8 cellular contexts compared by ENCODE assay signal in the genomic region with DNA sequence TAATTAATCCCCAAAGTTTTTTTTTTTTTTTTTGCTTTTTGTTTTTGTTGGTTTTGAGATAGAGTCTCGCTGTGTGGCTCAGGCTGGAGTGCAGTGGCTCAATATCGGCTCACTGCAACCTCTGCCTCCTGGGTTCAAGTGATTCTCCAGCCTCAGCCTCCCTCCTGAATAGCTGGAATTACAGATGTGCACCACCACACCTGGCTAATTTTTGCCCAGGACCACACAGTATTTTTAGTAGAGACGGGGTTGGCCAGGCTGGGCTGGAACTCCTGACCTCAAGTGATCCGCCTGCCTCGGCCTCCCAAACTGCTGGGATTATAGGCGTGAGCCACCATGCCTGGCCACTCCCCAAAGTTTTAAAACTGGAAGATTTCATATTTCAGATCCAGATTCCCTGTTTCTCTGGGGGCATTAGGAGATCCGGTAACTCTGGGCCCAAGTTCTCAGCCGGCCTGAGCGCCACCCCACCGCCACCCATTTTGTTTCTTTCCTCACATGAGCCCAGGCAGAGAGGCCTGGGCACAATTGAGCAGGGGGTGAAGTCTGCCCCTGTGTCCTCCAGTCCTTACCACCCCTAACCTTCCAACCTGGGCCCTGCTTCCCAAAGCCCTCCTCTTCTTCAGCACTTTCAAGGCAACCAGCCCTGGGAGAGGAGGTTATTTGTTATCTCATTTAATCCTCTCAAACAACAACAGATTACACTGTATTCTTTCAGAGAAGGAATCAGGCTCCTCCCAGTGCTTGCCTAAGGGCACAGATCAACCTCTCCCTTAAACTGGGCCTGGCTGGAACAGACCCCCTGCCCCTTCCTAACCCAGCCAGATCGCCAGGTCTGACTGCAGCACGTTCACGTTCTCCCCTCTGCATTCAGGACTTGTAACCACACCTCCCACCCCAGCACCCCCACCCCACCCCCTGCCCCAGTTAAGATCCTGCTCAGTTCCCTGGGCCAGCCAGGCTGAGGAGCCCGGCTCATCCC. TPM values are rescaled to one million over a fixed set of nuclear protein-coding genes. Genes with fewer than 3 reads are reported as not detected.
DNase-seq lines count a peak whose midpoint lies in the region; ATAC-seq and TF ChIP-seq lines count a peak whose summit lies in the region.

No MANE protein-coding gene starts in this region.

- WGBS in esophagus squamous epithelium, 2 donors, result 72 to 75% methylated on average over 12 to 13 of the region's 14 CpGs
- WGBS in psoas muscle, 3 donors, result 86 to 92% (median 87%) methylated on average over 14 of the region's 14 CpGs
- WGBS in aorta, 2 donors, result 88 to 89% methylated on average over 14 of the region's 14 CpGs

- H3K4me3 ChIP-seq in CD4-positive, alpha-beta memory T cell (ENCODE audit: low read length in 2 of 2), result no peak overlapping the region
- H3K4me3 ChIP-seq in Peyer's patch, result peak overlapping the region in 1 of 4 donors; percentile 62
- H3K4me3 ChIP-seq in esophagus squamous epithelium, result peak overlapping the region in 1 of 4 donors; percentile 89
- no peak overlapping the region for H3K4me3 ChIP-seq in psoas muscle
- H3K4me3 ChIP-seq in aorta (ENCODE audit: low read length in 2 of 2), result no peak overlapping the region

- H3K9me3 ChIP-seq in CD4-positive, alpha-beta memory T cell (ENCODE audit: control insufficient read depth in 1 of 2, low read length in 2 of 2), result no peaks in the 10 kb centered on the region
- H3K9me3 ChIP-seq in Peyer's patch (no peaks in the 10 kb centered on the region), esophagus squamous epithelium (no peaks in the 10 kb centered on the region), psoas muscle (no peaks in the 10 kb centered on the region), aorta (ENCODE audit: control insufficient read depth, low read length) (no peaks in the 10 kb centered on the region)

- H3K36me3 ChIP-seq in CD4-positive, alpha-beta memory T cell (ENCODE audit: insufficient read depth, low read length), result no peaks in the 10 kb centered on the region
- no peaks in the 10 kb centered on the region for H3K36me3 ChIP-seq in Peyer's patch
- H3K36me3 ChIP-seq in esophagus squamous epithelium, result peaks cover 0 to under 1% (median 0%) of the 10 kb centered on the region in 3 donors
- H3K36me3 ChIP-seq in psoas muscle (ENCODE audit: insufficient read depth in 1 of 2, low read depth in 1 of 2), result no peaks in the 10 kb centered on the region
- H3K36me3 ChIP-seq in aorta (ENCODE audit: control insufficient read depth in 1 of 2, insufficient read depth in 2 of 2, low read length in 1 of 2), result no peaks in the 10 kb centered on the region

- no peak overlapping the region for H3K27ac ChIP-seq in CD4-positive, alpha-beta memory T cell (ENCODE audit: low read depth, low read length)
- H3K27ac ChIP-seq in Peyer's patch, result peak overlapping the region in 3 of 4 donors; percentile 92 to 100 (median 98)
- peak overlapping the region; percentile 98 to 100 (median 98) for H3K27ac ChIP-seq in esophagus squamous epithelium
- H3K27ac ChIP-seq in psoas muscle, result peak overlapping the region; percentile 91
- H3K27ac ChIP-seq in aorta (ENCODE audit: low read depth in 1 of 2, low read length in 2 of 2), result peak overlapping the region in 1 of 2 donors; percentile 92

- peak overlapping the region; percentile 12 to 96 (median 75) for H3K27ac Mint-ChIP-seq in CD4-positive, alpha-beta memory T cell

- TF ChIP-seq POLR2A in Peyer's patch (IDR thresholded peaks at IDR 0.05) (no peak), esophagus squamous epithelium (IDR thresholded peaks at IDR 0.05) (no peak)

- no peaks in the 10 kb centered on the region for H3K9me3 Mint-ChIP-seq in CD4-positive, alpha-beta memory T cell

- ATAC-seq in psoas muscle (no peak), aorta (ENCODE audit: low FRiP score) (no peak), HG02970 (IDR thresholded peaks at IDR 0.05; ENCODE audit: low FRiP score, unreplicated experiment) (no peak)

- H3K4me1 ChIP-seq in CD4-positive, alpha-beta memory T cell (ENCODE audit: insufficient read depth, low read length), result peaks cover 32% of the 10 kb centered on the region
- H3K4me1 ChIP-seq in Peyer's patch (peaks cover 0 to 33% (median 9%) of the 10 kb centered on the region in 4 donors), esophagus squamous epithelium (peaks cover 27 to 48% (median 32%) of the 10 kb centered on the region in 3 donors), psoas muscle (peaks cover 21% of the 10 kb centered on the region), aorta (ENCODE audit: control insufficient read depth in 1 of 2, insufficient read depth in 2 of 2, low read length in 2 of 2) (no peaks in the 10 kb centered on the region)

- peaks cover 0 to 1% of the 10 kb centered on the region in 2 donors for H3K27me3 Mint-ChIP-seq in CD4-positive, alpha-beta memory T cell

- CTCF ChIA-PET in CD4-positive, alpha-beta memory T cell (lab: Charles Lee; ENCODE audit: partially characterized antibody), result interaction anchor here (0.9 to 1.0 kb wide), 2 partner anchors 31 to 267 kb away, joined by 3 to 4 read pairs; no protein-coding TSS in a partner anchor

- intact Hi-C loops in CD4-positive, alpha-beta memory T cell (cut with micrococcal nuclease), result loop anchor here (5.0 to 10.0 kb wide), 3 partner anchors 117 to 836 kb away; partner anchors contain the start of genes CBX7, DDX17 and MAFF
- intact Hi-C loops in esophagus squamous epithelium (cut with DNase I), result no loop called here
- intact Hi-C loops in psoas muscle (cut with DNase I), result loop anchor here in 1 of 2 donors (5.0 kb wide), 1 partner anchor 47 kb away; the partner anchor contains the start of gene TMEM184B
- intact Hi-C loops in aorta (cut with DNase I), result loop anchor here (5.0 to 10.0 kb wide), 3 partner anchors 47 to 117 kb away; partner anchors contain the start of genes MAFF (in 2 of the 2) and TMEM184B (in 1 of the 2)

- POLR2A ChIA-PET in CD4-positive, alpha-beta memory T cell (lab: Charles Lee; ENCODE audit: partially characterized antibody), result interaction anchor here (1.0 kb wide), 1 partner anchor 13 kb away, joined by 3 read pairs; no protein-coding TSS in a partner anchor

- no peak for DNase-seq in CD4-positive, alpha-beta memory T cell
- no peak for DNase-seq in Peyer's patch
- no peak for DNase-seq in esophagus squamous epithelium (lab: John Stamatoyannopoulos, UW)
- no peak for DNase-seq in psoas muscle
- DNase-seq in aorta, result no peak
- no peak for DNase-seq in NCI-H526 treated with DMSO at 0.1 percent for 48 hours (lab: John Stamatoyannopoulos, UW)
- no peak for DNase-seq in AG08395 (ENCODE audit: low spot score)

- H3K36me3 Mint-ChIP-seq in CD4-positive, alpha-beta memory T cell, result peaks cover 0 to 9% of the 10 kb centered on the region in 2 donors

- peaks cover 18 to 34% (median 25%) of the 10 kb centered on the region in 4 donors for H3K4me1 Mint-ChIP-seq in CD4-positive, alpha-beta memory T cell

- TF ChIP-seq CTCF in Peyer's patch (IDR thresholded peaks at IDR 0.05) (no peak), esophagus squamous epithelium (IDR thresholded peaks at IDR 0.05) (no peak), psoas muscle (IDR thresholded peaks at IDR 0.05) (no peak)

- H3K4me3 Mint-ChIP-seq in CD4-positive, alpha-beta memory T cell, result peak overlapping the region in 6 of 8 donors; percentile 33 to 65 (median 51)

- H3K27me3 ChIP-seq in CD4-positive, alpha-beta memory T cell (ENCODE audit: insufficient read depth, low read length), result no peaks in the 10 kb centered on the region
- H3K27me3 ChIP-seq in Peyer's patch (no peaks in the 10 kb centered on the region), esophagus squamous epithelium (no peaks in the 10 kb centered on the region), psoas muscle (ENCODE audit: insufficient read depth in 3 of 3, low read length in 2 of 3) (no peaks in the 10 kb centered on the region), aorta (ENCODE audit: control insufficient read depth in 1 of 2, insufficient read depth in 2 of 2, low read length in 1 of 2) (no peaks in the 10 kb centered on the region)

RNA-seq across cellular contexts. Expression of gene CSNK1E, which starts 1.9 kb away (rescaled TPM):
- total RNA-seq in CD4-positive, alpha-beta memory T cell, result 100 to 1,000 TPM; 100 to 103 TPM
- 10 to 100 TPM in 1 of 2 donors, 1 to 10 TPM in 1; 8.8 to 13.3 TPM for polyA plus RNA-seq in CD4-positive, alpha-beta memory T cell
- total RNA-seq in Peyer's patch, result 100 to 1,000 TPM in 3 of 4 donors, 10 to 100 TPM in 1; 39.1 to 254 (median 114) TPM
- total RNA-seq in esophagus squamous epithelium, result 10 to 100 TPM; 40.8 to 94.4 (median 55.9) TPM
- 10 to 100 TPM; 41.4 to 61.8 (median 49.0) TPM for total RNA-seq in psoas muscle
- 100 to 1,000 TPM in 1 of 3 donors, 10 to 100 TPM in 2; 33.4 to 193 (median 63.6) TPM for polyA plus RNA-seq in psoas muscle
- total RNA-seq in aorta, result 100 to 1,000 TPM; 144 to 167 TPM
- polyA plus RNA-seq in aorta, result 100 to 1,000 TPM in 1 of 2 donors, 10 to 100 TPM in 1; 37.4 to 160 TPM

RNA-seq across cellular contexts. Expression of gene TMEM184B, which starts 46.3 kb away (rescaled TPM):
- 10 to 100 TPM; 35.7 to 36.6 TPM for total RNA-seq in CD4-positive, alpha-beta memory T cell
- 10 to 100 TPM in 1 of 2 donors, 1 to 10 TPM in 1; 9.0 to 23.8 TPM for polyA plus RNA-seq in CD4-positive, alpha-beta memory T cell
- 10 to 100 TPM; 39.1 to 56.1 (median 51.4) TPM for total RNA-seq in Peyer's patch
- total RNA-seq in esophagus squamous epithelium, result 10 to 100 TPM; 22.5 to 55.1 (median 28.3) TPM
- 10 to 100 TPM; 23.2 to 40.3 (median 30.3) TPM for total RNA-seq in psoas muscle
- 10 to 100 TPM; 13.6 to 28.2 (median 24.8) TPM for polyA plus RNA-seq in psoas muscle
- 10 to 100 TPM; 96.3 to 96.9 TPM for total RNA-seq in aorta
- 10 to 100 TPM; 17.2 to 46.8 TPM for polyA plus RNA-seq in aorta
